25 cellular contexts compared by ENCODE assay signal in genomic region chr19:542173-542866, GRCh38. TPM values are rescaled to one million over a fixed set of nuclear protein-coding genes. Genes with fewer than 3 reads are reported as not detected.
"Had no signal": no experiment of that assay in that cellular context is flagged by ENCODE, and none has a peak within 500 bp of the region (broad histone marks: within the 10 kb centered on the region; RNA-seq: fewer than 3 reads in every experiment).

No MANE protein-coding gene starts in this region.

- H3K9me3 Mint-ChIP-seq: activated B cell treated with CpG ODN at 0.5 μM for 24 hours; activated naive CD4-positive, alpha-beta T cell treated with anti-CD3 and anti-CD28 coated beads, Interleukin-2, amount 50 U/mL, for 72 hours; activated T-cell treated with anti-CD3 and anti-CD28 coated beads, Interleukin-2, amount 50 U/mL, for 24 hours; activated T-helper 17 cell treated with anti-CD3 and anti-CD28 coated beads, Interleukin-2, amount 50 U/mL, for 72 hours; naive thymus-derived CD4-positive, alpha-beta T cell; T-helper 1 cell treated with Interleukin-12 subunit alpha and Interleukin-12 subunit beta and Interleukin-4 antibody, amounts not matched to agents 30 μg/mL and 1 μg/mL, for 36 hours had no signal

- H3K27ac Mint-ChIP-seq: activated B cell treated with CpG ODN at 0.5 μM for 24 hours; T-helper 1 cell treated with Interleukin-12 subunit alpha and Interleukin-12 subunit beta and Interleukin-4 antibody, amounts not matched to agents 30 μg/mL and 1 μg/mL, for 36 hours had no signal

- H3K4me3 ChIP-seq: ascending aorta, coronary artery, lower lobe of right lung, ovary, prostate gland, thoracic aorta, upper lobe of left lung had no signal

- H3K36me3 ChIP-seq: ovary had no signal

- H3K27me3 Mint-ChIP-seq: activated B cell treated with CpG ODN at 0.5 μM for 24 hours; activated CD4-positive, alpha-beta T cell treated with anti-CD3 and anti-CD28 coated beads for 36 hours; activated T-cell treated with anti-CD3 and anti-CD28 coated beads, Interleukin-2, amount 50 U/mL, for 24 hours; activated T-helper 17 cell treated with anti-CD3 and anti-CD28 coated beads, Interleukin-2, amount 50 U/mL, for 72 hours; naive thymus-derived CD4-positive, alpha-beta T cell had no signal

- H3K27ac ChIP-seq: ascending aorta, coronary artery, epithelial cell of prostate, lower lobe of right lung, ovary, prostate gland, thoracic aorta, upper lobe of left lung had no signal

- H3K27me3 ChIP-seq: ascending aorta, ovary, upper lobe of left lung had no signal

- H3K9me3 ChIP-seq: ascending aorta, lower lobe of right lung, ovary, prostate gland, thoracic aorta, upper lobe of left lung had no signal

- ATAC-seq: activated CD4-positive, alpha-beta T cell treated with anti-CD3 and anti-CD28 coated beads for 36 hours; activated naive CD4-positive, alpha-beta T cell treated with anti-CD3 and anti-CD28 coated beads, Interleukin-2, amount 50 U/mL, for 72 hours; activated T-helper 17 cell treated with anti-CD3 and anti-CD28 coated beads, Interleukin-2, amount 50 U/mL, for 72 hours; lower lobe of right lung; naive thymus-derived CD4-positive, alpha-beta T cell had no signal

- H3K4me3 Mint-ChIP-seq: activated B cell treated with CpG ODN at 0.5 μM for 24 hours had no signal

- H3K4me1 ChIP-seq: ascending aorta, lower lobe of right lung, prostate gland had no signal

- DNase-seq: activated B cell treated with CpG ODN at 0.5 μM for 24 hours; activated CD4-positive, alpha-beta T cell treated with anti-CD3 and anti-CD28 coated beads for 36 hours; activated CD4-positive, alpha-beta T cell treated with anti-CD3 and anti-CD28 coated beads, Interleukin-2, amount 50 U/mL, for 4 hours; activated CD8-positive, alpha-beta memory T cell treated with anti-CD3 and anti-CD28 coated beads for 24 hours; activated CD8-positive, alpha-beta memory T cell treated with anti-CD3 and anti-CD28 coated beads, Interleukin-2, amount 50 U/mL, for 4 hours; activated T-cell treated with anti-CD3 and anti-CD28 coated beads, Interleukin-2, amount 50 U/mL, for 24 hours; cerebellar nuclear complex; foreskin fibroblast; lower lobe of right lung; mesendoderm; naive thymus-derived CD4-positive, alpha-beta T cell; ovary; stimulated activated CD4-positive, alpha-beta T cell treated with anti-CD3 and anti-CD28 coated beads, Interleukin-4, amount 100 ng/mL, for 1 hour; stimulated activated naive CD4-positive, alpha-beta T cell treated with Interleukin-2 at 50 U/mL for 16 hours; T1000 had no signal

RNA-seq across cellular contexts. Expression of gene GZMM, which starts 1.5 kb away (rescaled TPM):
- total RNA-seq: activated B cell treated with CpG ODN at 0.5 μM for 24 hours, ascending aorta had no signal

RNA-seq across cellular contexts. Expression of gene MADCAM1, which starts 46.0 kb away (rescaled TPM):
- total RNA-seq: ascending aorta had no signal
- polyA plus RNA-seq: fibroblast of lung had no signal
